Comparison of ENCODE assay signal across 13 cellular contexts in the genomic region with DNA sequence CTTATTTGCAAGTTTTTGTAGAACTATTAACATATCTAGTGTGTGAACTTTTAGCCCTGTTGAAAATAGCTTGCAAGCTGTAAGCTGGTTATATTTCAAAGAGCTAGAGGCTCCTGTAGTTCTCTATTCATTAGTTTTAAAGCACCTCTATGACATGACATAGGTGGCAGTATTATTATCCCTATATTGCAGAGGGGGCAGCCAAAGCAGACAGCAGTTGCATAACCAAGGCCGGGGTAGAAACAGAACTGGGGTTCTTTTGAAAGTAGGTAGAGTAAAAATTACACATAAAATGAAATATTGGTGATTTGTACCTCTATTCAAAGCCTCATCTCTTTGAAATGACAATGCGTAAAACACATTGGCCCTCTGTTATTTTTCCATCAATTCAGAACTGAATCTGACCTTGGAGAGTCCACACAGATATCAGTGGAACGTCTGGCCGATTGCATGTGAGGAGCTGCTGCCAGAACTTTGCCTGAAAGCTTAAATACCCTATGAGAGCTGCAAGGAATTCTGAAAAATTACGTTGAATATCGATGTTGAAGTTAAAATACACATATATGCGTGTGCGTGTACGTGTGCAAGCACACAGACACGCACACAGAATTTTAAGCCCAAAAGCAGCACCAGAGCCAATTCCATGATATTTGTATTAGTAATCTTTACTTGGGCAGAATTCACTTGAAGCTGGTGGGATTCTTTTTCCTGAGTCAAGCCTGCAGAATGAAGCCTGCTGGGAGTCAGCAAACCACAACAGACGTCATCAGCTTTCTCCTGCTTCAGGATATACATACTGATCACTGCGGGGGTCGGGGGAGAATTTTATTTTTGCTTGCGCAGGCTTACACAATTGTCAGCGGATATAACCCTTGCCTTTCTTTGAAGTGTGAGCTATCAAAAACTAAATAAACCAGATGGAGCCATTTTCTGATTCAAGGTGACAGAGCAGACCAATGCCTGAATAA.
DNase-seq lines count a peak whose midpoint lies in the region; ATAC-seq, FAIRE-seq and TF ChIP-seq lines count a peak whose summit lies in the region.
"Had no signal": no experiment of that assay in that cellular context is flagged by ENCODE, and none has a peak within 500 bp of the region (broad histone marks: within the 10 kb centered on the region; RNA-seq: fewer than 3 reads in every experiment).

No MANE protein-coding gene starts in this region.

- FAIRE-seq in urothelium cell line (lab: Jason Lieb, UNC) = no peak

- H3K36me3 ChIP-seq in heart right ventricle (no peaks in the 10 kb centered on the region), adrenal gland (replicated peaks in 1 of 2) (no peaks in the 10 kb centered on the region), psoas muscle (ENCODE audit: insufficient read depth in 1 of 2, low read depth in 1 of 2) (no peaks in the 10 kb centered on the region)

- H3K27me3 ChIP-seq in heart right ventricle (no peaks in the 10 kb centered on the region), adrenal gland (no peaks in the 10 kb centered on the region), psoas muscle (ENCODE audit: insufficient read depth in 3 of 3, low read length in 2 of 3) (no peaks in the 10 kb centered on the region)

- ATAC-seq in heart right ventricle (peak in 7 of 8 donors; percentile 39 to 85 (median 71)), Right ventricle myocardium inferior (no peak), left ventricle myocardium superior (peak; percentile 76), psoas muscle (no peak)

- H3K27ac ChIP-seq in heart right ventricle (peak overlapping the region in 4 of 10 donors; percentile 13 to 72 (median 54)), adrenal gland (peak overlapping the region in 1 of 5 donors; percentile 42), psoas muscle (no peak overlapping the region)
- H3K27ac ChIP-seq: VCaP had no signal

- no peak for TF ChIP-seq CTCF in heart right ventricle (IDR thresholded peaks at IDR 0.05)
- no peak for TF ChIP-seq CTCF in adrenal gland (IDR thresholded peaks at IDR 0.05)
- TF ChIP-seq CTCF in psoas muscle (IDR thresholded peaks at IDR 0.05) = no peak

- H3K4me1 ChIP-seq in heart right ventricle (peaks cover 0 to 61% (median 22%) of the 10 kb centered on the region in 9 donors), adrenal gland (replicated peaks in 1 of 2) (peaks cover 0 to 21% of the 10 kb centered on the region in 2 donors), psoas muscle (no peaks in the 10 kb centered on the region)

- H3K4me3 ChIP-seq in heart right ventricle = peak overlapping the region in 3 of 10 donors; percentile 20 to 22 (median 20)
- no peak overlapping the region for H3K4me3 ChIP-seq in adrenal gland
- H3K4me3 ChIP-seq in psoas muscle = no peak overlapping the region
- H3K4me3 ChIP-seq: skin epidermis had no signal

- intact Hi-C loops in heart right ventricle (cut with DNase I) = no loop called here
- intact Hi-C loops in Right ventricle myocardium inferior (cut with DNase I) = no loop called here
- intact Hi-C loops in adrenal gland (cut with DNase I) = no loop called here
- intact Hi-C loops in left ventricle myocardium superior (cut with micrococcal nuclease) = no loop called here
- intact Hi-C loops in psoas muscle (cut with DNase I) = no loop called here

- DNase-seq in heart right ventricle (peak in 1 of 2 donors; percentile 63), Right ventricle myocardium inferior (ENCODE audit: missing footprints) (no peak), adrenal gland (peak in 5 of 7 donors; percentile 34 to 66 (median 59)), left ventricle myocardium superior (no peak), urothelium cell line (ENCODE audit: low spot score) (peak; percentile 60), psoas muscle (no peak), DMS 273 (lab: John Stamatoyannopoulos, UW; ENCODE audit: unreplicated experiment) (no peak)
- DNase-seq in activated naive CD4-positive, alpha-beta T cell (lab: John Stamatoyannopoulos, UW) = no peak
- DNase-seq: AML-193; NCI-H1048; stimulated activated naive CD4-positive, alpha-beta T cell had no signal

- H3K9me3 ChIP-seq in heart right ventricle (no peaks in the 10 kb centered on the region), adrenal gland (replicated peaks in 1 of 3) (no peaks in the 10 kb centered on the region), psoas muscle (no peaks in the 10 kb centered on the region)

- 43 to 45% methylated on average over 15 of the region's 15 CpGs for WGBS in heart right ventricle, 2 donors
- WGBS in adrenal gland, 4 donors = 51 to 61% (median 54%) methylated on average over 15 of the region's 15 CpGs
- WGBS in psoas muscle, 3 donors = 72 to 76% (median 74%) methylated on average over 15 of the region's 15 CpGs

- no peak for TF ChIP-seq POLR2A in adrenal gland (IDR thresholded peaks at IDR 0.05)

Comparison
In these comparisons a context has a peak if more than half of its experiments do, and no peak if none do; other contexts are left out.
1. ATAC-seq: peak in heart right ventricle (7 of 8) and left ventricle myocardium superior (single experiment); none in Right ventricle myocardium inferior (single experiment) and psoas muscle (0 of 4).
2. DNase-seq: peak in adrenal gland (5 of 7) and urothelium cell line (single experiment); none in Right ventricle myocardium inferior (single experiment), left ventricle myocardium superior (single experiment), psoas muscle (0 of 2), activated naive CD4-positive, alpha-beta T cell (0 of 4) and DMS 273 (single experiment).